In genomic region chr2:240387669-240388358, GRCh38 we compare ENCODE assay signal across 1 cellular context.
TF ChIP-seq lines count a peak whose summit lies in the region.

No MANE protein-coding gene starts in this region.

TF ChIP-seq in K562, 482 proteins besides CTCF, POLR2A, EP300 and RAD21 (continued from another document and continues in another):
- TF ChIP-seq ZBTB9 (CRISPR knock-in tag; IDR thresholded peaks at IDR 0.05) (no peak), JUND (IDR thresholded peaks at IDR 0.05; ENCODE audit: borderline replicate concordance, low read depth, low read length) (peak; percentile 93), JUND (tag; IDR thresholded peaks at IDR 0.05; ENCODE audit: borderline replicate concordance, low read depth, low read length) (peak; percentile 91; the same call in 2 of the 3 replicates), MAFK (IDR thresholded peaks at IDR 0.05; ENCODE audit: low read length) (peak; percentile 93), ZBTB40 (IDR thresholded peaks at IDR 0.05) (no peak), ZBTB40 (CRISPR knock-in tag; IDR thresholded peaks at IDR 0.05) (no peak), DPF2 (IDR thresholded peaks at IDR 0.05) (peak; percentile 82), EHMT2 (IDR thresholded peaks at IDR 0.05) (no peak), TRIM24 (IDR thresholded peaks at IDR 0.05) (peak in 1 of 2 experiments; percentile 59; a peak in 1 of 4 replicates), ZNF407 (IDR thresholded peaks at IDR 0.05; ENCODE audit: low read depth) (no peak), MBD2 (IDR thresholded peaks at IDR 0.05; ENCODE audit: borderline replicate concordance, low read depth) (no peak), BACH1 (tag; IDR thresholded peaks at IDR 0.05) (peak; percentile 95), C11orf30 (IDR thresholded peaks at IDR 0.05; ENCODE audit: low read depth) (peak; percentile 98), SMARCA4 (IDR thresholded peaks at IDR 0.05) (peak; percentile 66), SMARCE1 (IDR thresholded peaks at IDR 0.05) (peak; percentile 57; the same call in 1 of the 2 replicates), ZKSCAN1 (IDR thresholded peaks at IDR 0.05; ENCODE audit: low read depth, low read length) (no peak), ZZZ3 (IDR thresholded peaks at IDR 0.05) (no peak), BRCA1 (IDR thresholded peaks at IDR 0.05) (no peak), BRCA1 (CRISPR knock-in tag; IDR thresholded peaks at IDR 0.05) (no peak), PKNOX1 (IDR thresholded peaks at IDR 0.05) (peak; percentile 96), TAF9B (IDR thresholded peaks at IDR 0.05; ENCODE audit: partially characterized antibody) (peak; percentile 88), HLTF (IDR thresholded peaks at IDR 0.05) (no peak), ZNF507 (tag; conservative IDR thresholded peaks at IDR 0.05) (no peak), MEIS2 (IDR thresholded peaks at IDR 0.05; ENCODE audit: partially characterized antibody) (peak; percentile 84), NFE2L1 (tag; IDR thresholded peaks at IDR 0.05; ENCODE audit: borderline replicate concordance, low read depth) (peak; percentile 77), MAFF (IDR thresholded peaks at IDR 0.05; ENCODE audit: low read length) (peak; percentile 90), MAFG (tag; conservative IDR thresholded peaks at IDR 0.05) (peak; percentile 98), DACH1 (IDR thresholded peaks at IDR 0.05; ENCODE audit: partially characterized antibody) (no peak), NFE2 (IDR thresholded peaks at IDR 0.05; ENCODE audit: low read depth) (peak; percentile 98), NR2C2 (CRISPR knock-in tag; IDR thresholded peaks at IDR 0.05) (no peak), NR2C2 (tag; IDR thresholded peaks at IDR 0.05) (no peak)
- TF ChIP-seq, protein P1, sequence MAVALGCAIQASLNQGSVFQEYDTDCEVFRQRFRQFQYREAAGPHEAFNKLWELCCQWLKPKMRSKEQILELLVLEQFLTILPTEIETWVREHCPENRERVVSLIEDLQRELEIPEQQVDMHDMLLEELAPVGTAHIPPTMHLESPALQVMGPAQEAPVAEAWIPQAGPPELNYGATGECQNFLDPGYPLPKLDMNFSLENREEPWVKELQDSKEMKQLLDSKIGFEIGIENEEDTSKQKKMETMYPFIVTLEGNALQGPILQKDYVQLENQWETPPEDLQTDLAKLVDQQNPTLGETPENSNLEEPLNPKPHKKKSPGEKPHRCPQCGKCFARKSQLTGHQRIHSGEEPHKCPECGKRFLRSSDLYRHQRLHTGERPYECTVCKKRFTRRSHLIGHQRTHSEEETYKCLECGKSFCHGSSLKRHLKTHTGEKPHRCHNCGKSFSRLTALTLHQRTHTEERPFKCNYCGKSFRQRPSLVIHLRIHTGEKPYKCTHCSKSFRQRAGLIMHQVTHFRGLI (CRISPR knock-in tag; IDR thresholded peaks at IDR 0.05) = no peak
- TF ChIP-seq, protein P2, sequence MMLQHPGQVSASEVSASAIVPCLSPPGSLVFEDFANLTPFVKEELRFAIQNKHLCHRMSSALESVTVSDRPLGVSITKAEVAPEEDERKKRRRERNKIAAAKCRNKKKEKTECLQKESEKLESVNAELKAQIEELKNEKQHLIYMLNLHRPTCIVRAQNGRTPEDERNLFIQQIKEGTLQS (IDR thresholded peaks at IDR 0.05) = peak; percentile 91
- TF ChIP-seq, protein P2 (CRISPR knock-in tag; conservative IDR thresholded peaks at IDR 0.05) = no peak
- TF ChIP-seq, protein P3, sequence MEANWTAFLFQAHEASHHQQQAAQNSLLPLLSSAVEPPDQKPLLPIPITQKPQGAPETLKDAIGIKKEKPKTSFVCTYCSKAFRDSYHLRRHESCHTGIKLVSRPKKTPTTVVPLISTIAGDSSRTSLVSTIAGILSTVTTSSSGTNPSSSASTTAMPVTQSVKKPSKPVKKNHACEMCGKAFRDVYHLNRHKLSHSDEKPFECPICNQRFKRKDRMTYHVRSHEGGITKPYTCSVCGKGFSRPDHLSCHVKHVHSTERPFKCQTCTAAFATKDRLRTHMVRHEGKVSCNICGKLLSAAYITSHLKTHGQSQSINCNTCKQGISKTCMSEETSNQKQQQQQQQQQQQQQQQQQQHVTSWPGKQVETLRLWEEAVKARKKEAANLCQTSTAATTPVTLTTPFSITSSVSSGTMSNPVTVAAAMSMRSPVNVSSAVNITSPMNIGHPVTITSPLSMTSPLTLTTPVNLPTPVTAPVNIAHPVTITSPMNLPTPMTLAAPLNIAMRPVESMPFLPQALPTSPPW (CRISPR knock-in tag; IDR thresholded peaks at IDR 0.05) = peak; percentile 29; the same call in 1 of the 2 replicates
